ENCODE assay signal across 8 cellular contexts in genomic region chr17:73290399-73291259, GRCh38. TPM values are rescaled to one million over a fixed set of nuclear protein-coding genes. Genes with fewer than 3 reads are reported as not detected.
DNase-seq lines count a peak whose midpoint lies in the region; ATAC-seq, FAIRE-seq and TF ChIP-seq lines count a peak whose summit lies in the region.

No MANE protein-coding gene starts in this region.

- no peaks in the 10 kb centered on the region for H3K36me3 Mint-ChIP-seq in neural crest cell (ENCODE audit: low read depth)

- H3K9me3 Mint-ChIP-seq in neural crest cell: no peaks in the 10 kb centered on the region

- FAIRE-seq in GM12892 (lab: Jason Lieb, UNC): no peak

- WGBS in adipose tissue, 3 donors: 51 to 60% (median 57%) methylated on average over 16 of the region's 16 CpGs

- H3K27ac Mint-ChIP-seq in neural crest cell (ENCODE audit: unreplicated experiment): peak overlapping the region; percentile 29

- DNase-seq in neural crest cell (ENCODE audit: low read depth, low spot score) (no peak), SHP77 treated with DMSO at 0.1 percent for 48 hours (lab: John Stamatoyannopoulos, UW) (no peak), globus pallidus (ENCODE audit: low spot score) (no peak), GM12892 (ENCODE audit: insufficient read length) (no peak)
- no peak for DNase-seq in stimulated activated CD4-positive, alpha-beta T cell treated with anti-CD3 and anti-CD28 coated beads, Interleukin-15, amount 100 ng/mL, for 24 hours

- H3K4me3 Mint-ChIP-seq in neural crest cell: no peak overlapping the region

- TF ChIP-seq CTCF in neural crest cell (conservative IDR thresholded peaks at IDR 0.05): no peak

- peaks cover 26% of the 10 kb centered on the region for H3K4me1 Mint-ChIP-seq in neural crest cell

- ATAC-seq in GM18873 (IDR thresholded peaks at IDR 0.05; ENCODE audit: low FRiP score, unreplicated experiment): peak; percentile 29
- peak; percentile 43 for ATAC-seq in HG02884 (IDR thresholded peaks at IDR 0.05; ENCODE audit: unreplicated experiment)

- peak overlapping the region; percentile 55 for H3K27ac ChIP-seq in adipose tissue (ENCODE audit: low read depth, low read length)

- no peak for TF ChIP-seq POLR2A in GM12892 (IDR thresholded peaks at IDR 0.05; ENCODE audit: low read depth, low read length)

- H3K27me3 Mint-ChIP-seq in neural crest cell (ENCODE audit: low read depth): peaks cover 41% of the 10 kb centered on the region

RNA-seq across cellular contexts. Expression of gene CDC42EP4, which starts 21.2 kb away (rescaled TPM):
- polyA plus RNA-seq in adipose tissue: 100 to 1,000 TPM in 2 of 3 donors, 10 to 100 TPM in 1; 52.6 to 302 (median 138) TPM
- 31.0 and 33.4 TPM in 2 replicates for total RNA-seq in neural crest cell
- polyA plus RNA-seq in GM12892 (2012; ENCODE audit: missing spikeins): 1.9 TPM

RNA-seq across cellular contexts. Expression of gene CPSF4L, which starts 28.9 kb away (rescaled TPM):
- under 1 TPM in 1 of 3 donors, not detected in 2; 0.25 TPM for polyA plus RNA-seq in adipose tissue
- not detected in 2 replicates for total RNA-seq in neural crest cell
- polyA plus RNA-seq in GM12892 (2012; ENCODE audit: missing spikeins): not detected
